ENCODE assay signal across 1 cellular context in the genomic region with DNA sequence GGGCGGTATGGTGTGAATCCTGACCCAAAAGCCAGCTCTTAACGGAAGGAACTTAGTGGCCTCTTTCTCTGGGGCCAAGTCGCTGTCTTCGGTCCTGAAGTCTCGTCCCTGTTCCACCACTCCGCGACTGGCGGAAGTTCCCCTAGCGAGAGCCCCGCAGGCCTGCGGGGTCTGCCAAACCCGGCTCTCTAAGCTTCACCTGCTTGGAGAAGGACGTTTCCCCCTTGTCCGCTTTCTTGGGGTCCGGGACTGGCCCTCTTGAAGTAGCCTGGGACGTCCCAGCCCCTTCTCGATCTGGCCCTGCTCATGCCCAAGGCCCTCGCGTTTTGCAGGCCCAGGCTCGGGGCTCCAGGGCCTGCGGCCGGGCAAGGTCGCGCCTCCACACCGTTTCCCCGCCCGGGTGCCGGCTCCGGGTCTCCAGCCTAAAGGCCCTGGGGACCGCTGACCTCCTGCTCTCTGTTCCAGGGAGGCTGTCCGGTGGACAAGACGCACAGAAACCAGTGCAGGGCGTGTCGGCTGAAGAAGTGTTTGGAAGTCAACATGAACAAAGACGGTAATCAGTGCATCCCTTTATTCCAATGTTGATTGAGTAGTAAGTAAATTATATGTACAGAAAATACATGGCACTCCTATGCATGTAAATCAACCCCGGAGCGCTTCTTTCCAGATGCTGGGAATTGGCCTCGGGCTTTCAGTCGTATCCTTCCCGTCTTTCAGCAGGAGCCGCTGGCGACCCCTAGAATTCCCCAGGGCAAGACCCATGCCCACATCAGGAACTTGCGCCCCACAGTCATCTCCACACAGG.
A peak's percentile ranks its signal among the peaks of the same experiment; 100 is the strongest.
TF ChIP-seq lines count a peak whose summit lies in the region.

No MANE protein-coding gene starts in this region.

TF ChIP-seq in K562, 482 proteins besides CTCF, POLR2A, EP300 and RAD21:
- TF ChIP-seq MIER1 (IDR thresholded peaks at IDR 0.05; ENCODE audit: low read depth) (peak; percentile 83), HMGN3 (IDR thresholded peaks at IDR 0.05; ENCODE audit: borderline replicate concordance, extremely low read depth, insufficient read length, low read depth, low read length) (peak; percentile 10), EHMT2 (IDR thresholded peaks at IDR 0.05) (peak; percentile 87), MAFG (tag; conservative IDR thresholded peaks at IDR 0.05) (no peak), TCF7L2 (IDR thresholded peaks at IDR 0.05; ENCODE audit: low read depth, low read length) (no peak), SPI1 (IDR thresholded peaks at IDR 0.05; ENCODE audit: borderline replicate concordance, low read depth, low read length) (no peak)
- TF ChIP-seq, protein P1, sequence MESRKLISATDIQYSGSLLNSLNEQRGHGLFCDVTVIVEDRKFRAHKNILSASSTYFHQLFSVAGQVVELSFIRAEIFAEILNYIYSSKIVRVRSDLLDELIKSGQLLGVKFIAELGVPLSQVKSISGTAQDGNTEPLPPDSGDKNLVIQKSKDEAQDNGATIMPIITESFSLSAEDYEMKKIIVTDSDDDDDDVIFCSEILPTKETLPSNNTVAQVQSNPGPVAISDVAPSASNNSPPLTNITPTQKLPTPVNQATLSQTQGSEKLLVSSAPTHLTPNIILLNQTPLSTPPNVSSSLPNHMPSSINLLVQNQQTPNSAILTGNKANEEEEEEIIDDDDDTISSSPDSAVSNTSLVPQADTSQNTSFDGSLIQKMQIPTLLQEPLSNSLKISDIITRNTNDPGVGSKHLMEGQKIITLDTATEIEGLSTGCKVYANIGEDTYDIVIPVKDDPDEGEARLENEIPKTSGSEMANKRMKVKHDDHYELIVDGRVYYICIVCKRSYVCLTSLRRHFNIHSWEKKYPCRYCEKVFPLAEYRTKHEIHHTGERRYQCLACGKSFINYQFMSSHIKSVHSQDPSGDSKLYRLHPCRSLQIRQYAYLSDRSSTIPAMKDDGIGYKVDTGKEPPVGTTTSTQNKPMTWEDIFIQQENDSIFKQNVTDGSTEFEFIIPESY (CRISPR knock-in tag; IDR thresholded peaks at IDR 0.05): peak; percentile 92
- TF ChIP-seq, protein P2, sequence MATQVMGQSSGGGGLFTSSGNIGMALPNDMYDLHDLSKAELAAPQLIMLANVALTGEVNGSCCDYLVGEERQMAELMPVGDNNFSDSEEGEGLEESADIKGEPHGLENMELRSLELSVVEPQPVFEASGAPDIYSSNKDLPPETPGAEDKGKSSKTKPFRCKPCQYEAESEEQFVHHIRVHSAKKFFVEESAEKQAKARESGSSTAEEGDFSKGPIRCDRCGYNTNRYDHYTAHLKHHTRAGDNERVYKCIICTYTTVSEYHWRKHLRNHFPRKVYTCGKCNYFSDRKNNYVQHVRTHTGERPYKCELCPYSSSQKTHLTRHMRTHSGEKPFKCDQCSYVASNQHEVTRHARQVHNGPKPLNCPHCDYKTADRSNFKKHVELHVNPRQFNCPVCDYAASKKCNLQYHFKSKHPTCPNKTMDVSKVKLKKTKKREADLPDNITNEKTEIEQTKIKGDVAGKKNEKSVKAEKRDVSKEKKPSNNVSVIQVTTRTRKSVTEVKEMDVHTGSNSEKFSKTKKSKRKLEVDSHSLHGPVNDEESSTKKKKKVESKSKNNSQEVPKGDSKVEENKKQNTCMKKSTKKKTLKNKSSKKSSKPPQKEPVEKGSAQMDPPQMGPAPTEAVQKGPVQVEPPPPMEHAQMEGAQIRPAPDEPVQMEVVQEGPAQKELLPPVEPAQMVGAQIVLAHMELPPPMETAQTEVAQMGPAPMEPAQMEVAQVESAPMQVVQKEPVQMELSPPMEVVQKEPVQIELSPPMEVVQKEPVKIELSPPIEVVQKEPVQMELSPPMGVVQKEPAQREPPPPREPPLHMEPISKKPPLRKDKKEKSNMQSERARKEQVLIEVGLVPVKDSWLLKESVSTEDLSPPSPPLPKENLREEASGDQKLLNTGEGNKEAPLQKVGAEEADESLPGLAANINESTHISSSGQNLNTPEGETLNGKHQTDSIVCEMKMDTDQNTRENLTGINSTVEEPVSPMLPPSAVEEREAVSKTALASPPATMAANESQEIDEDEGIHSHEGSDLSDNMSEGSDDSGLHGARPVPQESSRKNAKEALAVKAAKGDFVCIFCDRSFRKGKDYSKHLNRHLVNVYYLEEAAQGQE (CRISPR knock-in tag; IDR thresholded peaks at IDR 0.05; ENCODE audit: low read depth): peak; percentile 78; the same call in 1 of the 2 replicates
